In genomic region chr12:74537126-74537706, GRCh38 we compare ENCODE assay signal across 8 cellular contexts. TPM values are rescaled to one million over a fixed set of nuclear protein-coding genes. Genes with fewer than 3 reads are reported as not detected.
A peak's percentile ranks its signal among the peaks of the same experiment; 100 is the strongest.
DNase-seq lines count a peak whose midpoint lies in the region; ATAC-seq and TF ChIP-seq lines count a peak whose summit lies in the region.

No MANE protein-coding gene starts in this region.

- peaks cover 41% of the 10 kb centered on the region for H3K4me1 Mint-ChIP-seq in endothelial cell (ENCODE audit: unreplicated experiment)

- H3K36me3 Mint-ChIP-seq in endothelial cell (ENCODE audit: low read depth, unreplicated experiment): peaks cover 27% of the 10 kb centered on the region

- POLR2A ChIA-PET in AG04450 (lab: Yijun Ruan, JAX): no interaction called here

- H3K4me3 ChIP-seq in AG04450 (ENCODE audit: low read depth, low read length) (peak overlapping the region; percentile 74), uterus (peak overlapping the region; percentile 67 to 83)

- peak; percentile 10 for DNase-seq in AG04450 (ENCODE audit: low read depth, low spot score)
- DNase-seq in GM13977 (ENCODE audit: low spot score): peak; percentile 58
- DNase-seq in NCI-H1105 (lab: John Stamatoyannopoulos, UW): peak; percentile 46
- peak; percentile 23 for DNase-seq in SKM-1 treated with dmso at 0.1 percent for 144 hours (lab: John Stamatoyannopoulos, UW; ENCODE audit: unreplicated experiment)
- DNase-seq in endothelial cell (ENCODE audit: low spot score): no peak
- DNase-seq in midbrain (lab: John Stamatoyannopoulos, UW): peak; percentile 78
- no peak for DNase-seq in uterus

- H3K9me3 Mint-ChIP-seq in endothelial cell (ENCODE audit: unreplicated experiment): no peaks in the 10 kb centered on the region

- H3K36me3 ChIP-seq in uterus: no peaks in the 10 kb centered on the region

- in situ Hi-C loops in GM13977 (cut with MboI; ENCODE audit: low pct_unique_long_range_greater_than_20kb, low sequenced_read_pairs, unreplicated experiment): no loop called here

- peak overlapping the region; percentile 100 for H3K27ac Mint-ChIP-seq in endothelial cell (ENCODE audit: unreplicated experiment)

- no peak for TF ChIP-seq POLR2A in uterus (IDR thresholded peaks at IDR 0.05)

- peak; percentile 54 for ATAC-seq in HG02852 (IDR thresholded peaks at IDR 0.05; ENCODE audit: unreplicated experiment)

- peaks cover 18% of the 10 kb centered on the region for H3K27me3 Mint-ChIP-seq in endothelial cell (ENCODE audit: unreplicated experiment)

- H3K27ac ChIP-seq in AG04450 (ENCODE audit: low read depth, low read length): peak overlapping the region; percentile 95
- peak overlapping the region; percentile 93 to 94 for H3K27ac ChIP-seq in uterus

- CTCF ChIA-PET in AG04450 (lab: Charles Lee): interaction anchor here (0.6 to 0.7 kb wide), 2 partner anchors 10 to 98 kb away, joined by 3 to 4 read pairs; no protein-coding TSS in a partner anchor

- H3K4me1 ChIP-seq in uterus: peaks cover 0 to 4% of the 10 kb centered on the region in 2 donors

- H3K27me3 ChIP-seq in AG04450 (ENCODE audit: control insufficient read depth, insufficient read depth, low read length): no peaks in the 10 kb centered on the region
- no peaks in the 10 kb centered on the region for H3K27me3 ChIP-seq in uterus

- TF ChIP-seq CTCF in AG04450 (IDR thresholded peaks at IDR 0.05; ENCODE audit: low read depth, low read length) (peak; percentile 65), GM13977 (IDR thresholded peaks at IDR 0.05; ENCODE audit: extremely low read depth, insufficient read depth, missing control alignments) (peak; percentile 65), endothelial cell (IDR thresholded peaks at IDR 0.05; ENCODE audit: unreplicated experiment) (peak; percentile 63), uterus (IDR thresholded peaks at IDR 0.05) (peak; percentile 36 to 61 (median 58))

- H3K9me3 ChIP-seq in AG04450 (ENCODE audit: control insufficient read depth, insufficient read depth, low read length) (peaks cover 2% of the 10 kb centered on the region; the same call in 1 of the 2 replicates), uterus (no peaks in the 10 kb centered on the region)

- intact Hi-C loops in uterus (cut with DNase I; ENCODE audit: low total_unique reads): no loop called here

- H3K4me3 Mint-ChIP-seq in endothelial cell (ENCODE audit: unreplicated experiment): peak overlapping the region; percentile 98

RNA-seq across cellular contexts. Expression of gene ATXN7L3B, which starts 0.4 kb away (rescaled TPM):
- polyA plus RNA-seq in AG04450 (2011; rRNA removed): 31.3 and 37.3 TPM in 2 replicates
- polyA minus RNA-seq in AG04450 (2011; rRNA and poly(A)+ RNA removed): 30.2 and 37.6 TPM in 2 replicates
- 48.4 TPM for total RNA-seq in endothelial cell (ENCODE audit: unreplicated experiment)
- total RNA-seq in uterus: 10 to 100 TPM in 3 of 4 donors, 1 to 10 TPM in 1; 5.9 to 78.2 (median 23.0) TPM

Comparison
In these comparisons a context has a peak if more than half of its experiments do, and no peak if none do; other contexts are left out.
1. DNase-seq: peak in AG04450 (single experiment), GM13977 (single experiment), NCI-H1105 (single experiment), SKM-1 treated with dmso at 0.1 percent for 144 hours (single experiment) and midbrain (single experiment); none in endothelial cell (single experiment) and uterus (0 of 2).
2. Peak in every context shown above with its lines, with median percentiles within 50 percentile points of each other: CTCF ChIP-seq.